ENCODE assay signal across 22 cellular contexts in the genomic region with DNA sequence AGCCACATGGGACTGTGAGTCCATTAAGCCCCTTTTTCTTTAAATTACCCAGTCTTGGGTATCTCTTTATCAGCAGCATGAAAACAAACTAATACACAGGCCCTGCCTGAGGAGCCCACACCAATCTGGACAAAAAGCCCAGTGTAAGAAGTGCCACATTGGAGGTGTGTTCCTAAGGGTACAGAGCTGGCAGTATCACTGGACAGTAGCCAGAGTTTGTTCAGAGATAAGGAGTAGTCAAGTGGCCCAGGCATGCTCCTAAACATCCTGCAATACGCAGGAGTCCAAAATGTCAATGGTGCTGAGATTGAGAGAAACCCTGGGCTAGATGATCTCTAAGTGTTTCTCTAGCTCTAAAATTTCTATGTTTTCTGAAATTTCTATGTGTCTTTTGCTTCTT. TPM values are rescaled to one million over a fixed set of nuclear protein-coding genes. Genes with fewer than 3 reads are reported as not detected.
"Had no signal": no experiment of that assay in that cellular context is flagged by ENCODE, and none has a peak within 500 bp of the region (broad histone marks: within the 10 kb centered on the region; RNA-seq: fewer than 3 reads in every experiment).

No MANE protein-coding gene starts in this region.

- H3K4me3 ChIP-seq: coronary artery, esophagus muscularis mucosa, heart right ventricle, lung, pancreas, spleen, suprapubic skin, transverse colon, vagina had no signal

- H3K27me3 ChIP-seq: esophagus muscularis mucosa, foreskin keratinocyte, neutrophil, pancreas, spleen, suprapubic skin, transverse colon, vagina had no signal

- DNase-seq: dermis blood vessel endothelial cell; effector memory CD4-positive, alpha-beta T cell; foreskin keratinocyte; glutamatergic neuron; heart right ventricle; hippocampal formation; left cardiac atrium; left ventricle myocardium superior; natural killer cell; pancreas; spleen; stimulated activated naive CD4-positive, alpha-beta T cell; stimulated activated naive CD8-positive, alpha-beta T cell treated with anti-CD3 and anti-CD28 coated beads, Interleukin-15, amount 100 ng/mL, for 72 hours; transverse colon had no signal

- ATAC-seq: foreskin keratinocyte; heart right ventricle; left cardiac atrium; left ventricle myocardium superior; natural killer cell; sciatic nerve; stimulated activated naive CD8-positive, alpha-beta T cell treated with anti-CD3 and anti-CD28 coated beads, Interleukin-15, amount 100 ng/mL, for 72 hours had no signal

- H3K36me3 ChIP-seq: esophagus muscularis mucosa, heart right ventricle, neutrophil, pancreas, spleen, transverse colon, vagina had no signal

- H3K27ac ChIP-seq: coronary artery, esophagus muscularis mucosa, foreskin keratinocyte, heart right ventricle, neutrophil, pancreas, spleen, suprapubic skin, transverse colon, vagina had no signal

- H3K4me1 ChIP-seq: esophagus muscularis mucosa, foreskin keratinocyte, heart right ventricle, pancreas, spleen, suprapubic skin, transverse colon, vagina had no signal

- H3K9me3 ChIP-seq: esophagus muscularis mucosa, heart right ventricle, neutrophil, pancreas, spleen, suprapubic skin, transverse colon, vagina had no signal

RNA-seq across cellular contexts. Expression of gene C11orf65, which starts 57.8 kb away (rescaled TPM):
- total RNA-seq: dermis blood vessel endothelial cell, endothelial cell of umbilical vein had no signal
